ENCODE assay signal across 10 cellular contexts in the genomic region with DNA sequence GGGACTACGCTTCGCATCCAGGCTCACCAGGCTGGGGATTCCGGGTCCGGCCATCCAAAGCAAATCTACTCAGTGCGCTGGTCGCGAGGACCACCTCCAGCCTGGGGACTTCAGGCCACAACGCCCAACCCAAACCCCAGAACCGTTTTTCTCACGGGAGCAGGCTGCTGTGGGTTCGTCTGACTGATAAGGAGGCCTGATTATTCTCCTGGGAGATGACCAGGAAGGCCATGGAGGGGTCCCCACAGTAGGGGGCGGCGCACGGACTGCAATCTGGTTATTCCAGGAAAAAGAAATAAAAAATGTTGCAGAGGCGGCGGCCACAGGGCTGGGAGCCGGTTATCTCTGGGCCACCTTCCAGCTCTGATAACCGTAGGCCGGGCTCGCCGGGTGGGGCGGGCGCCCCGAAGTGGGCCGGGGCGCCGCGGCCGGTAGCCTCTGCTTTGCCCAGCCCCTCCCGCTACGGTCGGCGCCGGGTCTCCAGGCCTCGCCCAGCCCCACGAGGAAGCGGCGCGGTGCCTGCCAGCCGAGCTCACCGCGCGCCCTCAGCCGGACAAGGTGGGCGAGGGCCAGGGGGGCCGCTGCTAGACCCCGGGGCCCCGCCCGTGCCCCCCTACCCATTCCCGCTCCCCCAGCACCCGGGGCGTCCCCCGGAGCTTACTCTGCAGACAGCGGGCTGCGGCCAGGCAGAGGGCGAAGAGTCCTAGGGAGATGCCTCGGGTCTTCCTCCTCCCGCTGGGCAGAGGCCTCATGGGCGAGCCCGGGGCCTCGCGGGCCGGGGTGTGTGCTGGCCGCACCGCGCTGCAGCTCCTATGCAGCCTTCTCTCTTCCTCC. TPM values are rescaled to one million over a fixed set of nuclear protein-coding genes. Genes with fewer than 3 reads are reported as not detected.
DNase-seq lines count a peak whose midpoint lies in the region; ATAC-seq and TF ChIP-seq lines count a peak whose summit lies in the region.
"Had no signal": no experiment of that assay in that cellular context is flagged by ENCODE, and none has a peak within 500 bp of the region (broad histone marks: within the 10 kb centered on the region; RNA-seq: fewer than 3 reads in every experiment).

No MANE protein-coding gene starts in this region.

- H3K4ac ChIP-seq in IMR-90 (ENCODE audit: low read depth, low read length), result no peak overlapping the region; the same call in 1 of the 2 replicates

- no peaks in the 10 kb centered on the region for H3K9me3 Mint-ChIP-seq in activated CD8-positive, alpha-beta T cell treated with anti-CD3 and anti-CD28 coated beads for 36 hours

- H3K27ac ChIP-seq in IMR-90 (ENCODE audit: insufficient read depth, low read length) (no peak overlapping the region), right cardiac atrium (ENCODE audit: low read length) (no peak overlapping the region), smooth muscle cell (ENCODE audit: low read depth) (no peak overlapping the region)
- H3K27ac ChIP-seq: epithelial cell of prostate, KMS-11 had no signal

- H3K27me3 ChIP-seq in IMR-90 (ENCODE audit: control insufficient read depth, insufficient read depth, low read length) (peaks cover 5% of the 10 kb centered on the region), right cardiac atrium (ENCODE audit: control insufficient read depth, insufficient read depth) (no peaks in the 10 kb centered on the region), smooth muscle cell (ENCODE audit: low read depth) (no peaks in the 10 kb centered on the region)

- no peak overlapping the region for H2BK20ac ChIP-seq in IMR-90 (ENCODE audit: low read depth, low read length)

- peak overlapping the region; percentile 86 for H2AFZ ChIP-seq in IMR-90 (replicated peaks; ENCODE audit: low read length, poor library complexity)
- H2AFZ ChIP-seq in smooth muscle cell (ENCODE audit: low read depth), result peak overlapping the region; percentile 69

- DNase-seq in IMR-90, result no peak
- no peak for DNase-seq in activated CD8-positive, alpha-beta T cell treated with anti-CD3 and anti-CD28 coated beads for 36 hours
- peak; percentile 53 to 82 (median 80) for DNase-seq in right cardiac atrium
- peak; percentile 30 for DNase-seq in smooth muscle cell (lab: John Stamatoyannopoulos, UW; ENCODE audit: unreplicated experiment)
- DNase-seq in DMS114 treated with DMSO at 0.1 percent for 48 hours (lab: John Stamatoyannopoulos, UW; ENCODE audit: unreplicated experiment), result no peak
- DNase-seq in activated CD4-positive, alpha-beta T cell treated with anti-CD3 and anti-CD28 coated beads, Interleukin-2, amount 50 U/mL, for 1 hour, result no peak
- DNase-seq in NCI-H2081 treated with DMSO at 0.1 percent for 48 hours (lab: John Stamatoyannopoulos, UW), result no peak

- H3K36me3 Mint-ChIP-seq in activated CD8-positive, alpha-beta T cell treated with anti-CD3 and anti-CD28 coated beads for 36 hours (ENCODE audit: low read depth), result no peaks in the 10 kb centered on the region

- no peak overlapping the region for H2BK5ac ChIP-seq in IMR-90 (ENCODE audit: low read depth, low read length, poor library complexity, severe bottlenecking)

- no peak overlapping the region for H2AK5ac ChIP-seq in IMR-90 (ENCODE audit: low read depth, low read length)

- H3K9me3 ChIP-seq in IMR-90 (ENCODE audit: control insufficient read depth, insufficient read depth, low read length) (no peaks in the 10 kb centered on the region), right cardiac atrium (ENCODE audit: control insufficient read depth, low read length) (no peaks in the 10 kb centered on the region), smooth muscle cell (replicated peaks; ENCODE audit: low read depth) (no peaks in the 10 kb centered on the region)

- H3K23ac ChIP-seq in IMR-90 (ENCODE audit: low read depth, low read length), result no peak overlapping the region

- H3F3A ChIP-seq in smooth muscle cell (ENCODE audit: low read depth), result no peaks in the 10 kb centered on the region

- BruUV-seq in IMR-90 (replicated peaks; lab: Mats Ljungman, UMichigan), result no TSS peak

- H3K4me2 ChIP-seq in IMR-90 (ENCODE audit: low read depth, low read length) (peak overlapping the region; percentile 55; the same call in 1 of the 2 replicates), smooth muscle cell (peak overlapping the region; percentile 90)
- H3K4me2 ChIP-seq: KMS-11 had no signal

- H4K8ac ChIP-seq in IMR-90 (ENCODE audit: low read depth in 2 of 2, low read length in 2 of 2), result peak overlapping the region; percentile 41 to 96; a peak in 3 of 4 replicates

- H3K79me2 ChIP-seq in smooth muscle cell (ENCODE audit: low read depth), result no peaks in the 10 kb centered on the region

- TF ChIP-seq CTCF in IMR-90 (conservative IDR thresholded peaks at IDR 0.05; ENCODE audit: low read depth, low read length) (no peak), smooth muscle cell (IDR thresholded peaks at IDR 0.05; ENCODE audit: borderline replicate concordance, insufficient read depth, poor library complexity, severe bottlenecking) (no peak)
- TF ChIP-seq CTCF in activated CD8-positive, alpha-beta T cell treated with anti-CD3 and anti-CD28 coated beads for 36 hours (IDR thresholded peaks at IDR 0.05), result no peak

- ATAC-seq in IMR-90 (ENCODE audit: low read depth) (peak; percentile 59), right cardiac atrium (peak; percentile 90 to 93), GM19324 (IDR thresholded peaks at IDR 0.05; ENCODE audit: low FRiP score, unreplicated experiment) (no peak)
- peak; percentile 42 for ATAC-seq in activated CD8-positive, alpha-beta T cell treated with anti-CD3 and anti-CD28 coated beads for 36 hours

- dilution Hi-C loops in IMR-90 (cut with HindIII; ENCODE audit: low sequenced_read_pairs, unreplicated experiment), result no loop called here

- peak overlapping the region; percentile 42; the same call in 1 of the 2 replicates for H2BK120ac ChIP-seq in IMR-90 (ENCODE audit: low read depth, low read length)

- H3K9me1 ChIP-seq in IMR-90 (ENCODE audit: insufficient read depth, low read length), result peaks cover 7% of the 10 kb centered on the region; the same call in 1 of the 2 replicates

- peak overlapping the region; percentile 34; the same call in 1 of the 2 replicates for H4K5ac ChIP-seq in IMR-90 (ENCODE audit: low read depth, low read length)

- CTCF ChIA-PET in IMR-90 (lab: Yijun Ruan, JAX), result interaction anchor here (0.7 kb wide), 1 partner anchor 9 kb away, joined by 4 read pairs; no protein-coding TSS in a partner anchor
- CTCF ChIA-PET in activated CD8-positive, alpha-beta T cell treated with anti-CD3 and anti-CD28 coated beads for 36 hours (lab: Charles Lee), result interaction anchor here (0.7 to 1.7 kb wide), 3 partner anchors 9 to 13 kb away, joined by 3 to 4 read pairs (median 3); no protein-coding TSS in a partner anchor

- no peak overlapping the region for H3K14ac ChIP-seq in IMR-90 (replicated peaks; ENCODE audit: low read depth, low read length)

- H3K27me3 Mint-ChIP-seq in activated CD8-positive, alpha-beta T cell treated with anti-CD3 and anti-CD28 coated beads for 36 hours, result peaks cover 15% of the 10 kb centered on the region

- H3K4me3 ChIP-seq in IMR-90 (ENCODE audit: insufficient read depth, low read depth, low read length) (peak overlapping the region; percentile 10; the same call in 1 of the 2 replicates), right cardiac atrium (ENCODE audit: low read length) (peak overlapping the region; percentile 55), smooth muscle cell (peak overlapping the region; percentile 49)

- TF ChIP-seq POLR2A in IMR-90 (IDR thresholded peaks at IDR 0.05; ENCODE audit: low read depth, low read length), result no peak

- POLR2A ChIA-PET in IMR-90 (lab: Charles Lee; ENCODE audit: unreplicated experiment), result interaction anchor here (0.6 kb wide), 1 partner anchor 11 kb away, joined by 6 read pairs; no protein-coding TSS in a partner anchor
- POLR2A ChIA-PET in activated CD8-positive, alpha-beta T cell treated with anti-CD3 and anti-CD28 coated beads for 36 hours (lab: Charles Lee), result no interaction called here

- peak overlapping the region; percentile 62 for H2AK9ac ChIP-seq in IMR-90 (replicated peaks; ENCODE audit: low read depth, low read length, poor library complexity)

- no peak overlapping the region for H2BK15ac ChIP-seq in IMR-90 (ENCODE audit: low read depth, low read length)

- H3K36me3 ChIP-seq in IMR-90 (ENCODE audit: control insufficient read depth, insufficient read depth, low read length) (no peaks in the 10 kb centered on the region), smooth muscle cell (ENCODE audit: low read depth) (no peaks in the 10 kb centered on the region)

- in situ Hi-C loops in IMR-90 (cut with MboI; ENCODE audit: low sequenced_read_pairs), result no loop called here

- peaks cover 11% of the 10 kb centered on the region for H3K4me1 ChIP-seq in IMR-90 (ENCODE audit: control insufficient read depth, insufficient read depth, low read length)
- H3K4me1 ChIP-seq in right cardiac atrium (ENCODE audit: control insufficient read depth, insufficient read depth, low read length), result no peaks in the 10 kb centered on the region
- no peaks in the 10 kb centered on the region for H3K4me1 ChIP-seq in smooth muscle cell (ENCODE audit: low read depth)

- H3K79me1 ChIP-seq in IMR-90 (ENCODE audit: low read depth in 1 of 2, low read length in 2 of 2), result no peaks in the 10 kb centered on the region

- WGBS in IMR-90 (ENCODE audit: extremely low coverage in 2 of 2, insufficient read length in 1 of 2), 2 experiments, result 22% methylated on average over 17 of the region's 66 CpGs; no CpG with 5 or more reads in 1 of the 2 experiments
- WGBS in right cardiac atrium, result 7% methylated on average over 66 of the region's 66 CpGs
- 49% methylated on average over 35 of the region's 66 CpGs for WGBS in smooth muscle cell (ENCODE audit: low lambda C conversion rate)

- H3K18ac ChIP-seq in IMR-90 (ENCODE audit: low read depth, low read length), result no peak overlapping the region

- no peak overlapping the region for H3K4me3 Mint-ChIP-seq in activated CD8-positive, alpha-beta T cell treated with anti-CD3 and anti-CD28 coated beads for 36 hours

- intact Hi-C loops in IMR-90 (cut with micrococcal nuclease) (no loop called here), right cardiac atrium (cut with DNase I) (no loop called here)
- intact Hi-C loops in activated CD8-positive, alpha-beta T cell treated with anti-CD3 and anti-CD28 coated beads for 36 hours (cut with micrococcal nuclease), result no loop called here

- H4K20me1 ChIP-seq in IMR-90 (ENCODE audit: insufficient read depth, low read length) (no peaks in the 10 kb centered on the region), smooth muscle cell (ENCODE audit: low read depth) (no peaks in the 10 kb centered on the region)

- no peak overlapping the region for H3K56ac ChIP-seq in IMR-90 (ENCODE audit: extremely low read depth, insufficient read depth, low read length)

- no peaks in the 10 kb centered on the region for H3K4me1 Mint-ChIP-seq in activated CD8-positive, alpha-beta T cell treated with anti-CD3 and anti-CD28 coated beads for 36 hours (ENCODE audit: low read depth)

- no peak overlapping the region for H3K27ac Mint-ChIP-seq in activated CD8-positive, alpha-beta T cell treated with anti-CD3 and anti-CD28 coated beads for 36 hours

- H4K91ac ChIP-seq in IMR-90 (ENCODE audit: insufficient read depth, low read depth, low read length), result peak overlapping the region; percentile 32; the same call in 1 of the 2 replicates

- no peak for TF ChIP-seq RAD21 in IMR-90 (IDR thresholded peaks at IDR 0.05; ENCODE audit: low read length)

- peak overlapping the region; percentile 40 for H3K9ac ChIP-seq in IMR-90 (ENCODE audit: low read depth, low read length)
- no peak overlapping the region for H3K9ac ChIP-seq in smooth muscle cell (ENCODE audit: low read depth)
- H3K9ac ChIP-seq: KMS-11 had no signal

RNA-seq across cellular contexts. Expression of a gene that starts 0.5 kb away (rescaled TPM):
- total RNA-seq in IMR-90 (2012; rRNA removed) (0.28 and 0.36 TPM in 2 replicates), right cardiac atrium (under 1 TPM; 0.20 to 0.48 (median 0.44) TPM), smooth muscle cell (0.18 TPM in 1 of 2 replicates, not detected in the other)
- polyA plus RNA-seq in IMR-90 (2012; rRNA removed) (0.17 and 0.43 TPM in 2 replicates), right cardiac atrium (0.07 TPM), smooth muscle cell (0.30 and 0.53 TPM in 2 replicates)
- 0.14 and 0.15 TPM in 2 replicates for polyA plus RNA-seq in IMR-90 (2012; cell fraction: cytosol; rRNA removed)
- 0.53 and 1.5 TPM in 2 replicates for polyA plus RNA-seq in IMR-90 (2012; cell fraction: nucleus; rRNA removed; ENCODE audit: low replicate concordance)
- not detected for total RNA-seq in activated CD8-positive, alpha-beta T cell treated with anti-CD3 and anti-CD28 coated beads for 36 hours

Comparison
In these comparisons a context has a peak if more than half of its experiments do, and no peak if none do; other contexts are left out.
1. DNase-seq: peak in right cardiac atrium (3 of 3) and smooth muscle cell (single experiment); none in IMR-90 (single experiment), activated CD8-positive, alpha-beta T cell treated with anti-CD3 and anti-CD28 coated beads for 36 hours (single experiment), DMS114 treated with DMSO at 0.1 percent for 48 hours (single experiment), activated CD4-positive, alpha-beta T cell treated with anti-CD3 and anti-CD28 coated beads, Interleukin-2, amount 50 U/mL, for 1 hour (single experiment) and NCI-H2081 treated with DMSO at 0.1 percent for 48 hours (single experiment).
2. Peak in every context shown above with its lines, with median percentiles within 50 percentile points of each other: H3K4me3 ChIP-seq.